ENCODE assay signal across 8 cellular contexts in genomic region chr4:101346562-101347266, GRCh38. TPM values are rescaled to one million over a fixed set of nuclear protein-coding genes. Genes with fewer than 3 reads are reported as not detected.
A peak's percentile ranks its signal among the peaks of the same experiment; 100 is the strongest.
DNase-seq lines count a peak whose midpoint lies in the region; ATAC-seq, FAIRE-seq and TF ChIP-seq lines count a peak whose summit lies in the region.

No MANE protein-coding gene starts in this region.

- WGBS in heart left ventricle, 4 donors = 0 to 1% (median 0%) methylated on average over 49 to 80 of the region's 80 CpGs

- H3K27ac Mint-ChIP-seq in CD4-positive, alpha-beta T cell = peak overlapping the region; percentile 94
- peak overlapping the region; percentile 83 for H3K27ac Mint-ChIP-seq in activated naive CD8-positive, alpha-beta T cell treated with anti-CD3 and anti-CD28 coated beads, Interleukin-2, amount 50 U/mL, for 24 hours

- no peaks in the 10 kb centered on the region for H3K9me3 Mint-ChIP-seq in CD4-positive, alpha-beta T cell
- no peaks in the 10 kb centered on the region for H3K9me3 Mint-ChIP-seq in activated naive CD8-positive, alpha-beta T cell treated with anti-CD3 and anti-CD28 coated beads, Interleukin-2, amount 50 U/mL, for 24 hours

- DNase-seq in CD4-positive, alpha-beta T cell = peak; percentile 20 to 70 (median 52)
- DNase-seq in SIG-M5 (lab: John Stamatoyannopoulos, UW) (peak; percentile 15), heart left ventricle (peak; percentile 59 to 83 (median 66)), posterior cingulate gyrus (peak in 9 of 10 donors; percentile 28 to 90 (median 54)), urothelium cell line (ENCODE audit: low spot score) (peak; percentile 23)
- DNase-seq in activated naive CD8-positive, alpha-beta T cell treated with anti-CD3 and anti-CD28 coated beads, Interleukin-2, amount 50 U/mL, for 24 hours = peak; percentile 56

- POLR2A ChIA-PET in CD4-positive, alpha-beta T cell (lab: Charles Lee) = interaction anchor here (0.6 to 4.8 kb wide), 15 partner anchors 10 to 1522 kb away, joined by 3 to 48 read pairs (median 4); partner anchors contain the start of genes CISD2 and UBE2D3

- no peak for FAIRE-seq in urothelium cell line (lab: Jason Lieb, UNC)

- CTCF ChIA-PET in CD4-positive, alpha-beta T cell (lab: Charles Lee) = interaction anchor here (0.7 to 1.7 kb wide), 5 partner anchors 14 to 326 kb away, joined by 3 to 4 read pairs (median 3); no protein-coding TSS in a partner anchor

- TF ChIP-seq POLR2A in heart left ventricle (IDR thresholded peaks at IDR 0.05) = no peak

- H3K9me3 ChIP-seq in CD4-positive, alpha-beta T cell (ENCODE audit: control insufficient read depth, low read length) = no peaks in the 10 kb centered on the region
- H3K9me3 ChIP-seq in heart left ventricle = no peaks in the 10 kb centered on the region

- peak overlapping the region; percentile 56 to 97 (median 87) for H3K4me3 ChIP-seq in heart left ventricle

- H3K4me1 Mint-ChIP-seq in CD4-positive, alpha-beta T cell (ENCODE audit: low read depth) = peaks cover 45% of the 10 kb centered on the region
- peaks cover 42% of the 10 kb centered on the region for H3K4me1 Mint-ChIP-seq in activated naive CD8-positive, alpha-beta T cell treated with anti-CD3 and anti-CD28 coated beads, Interleukin-2, amount 50 U/mL, for 24 hours

- H3K36me3 ChIP-seq in heart left ventricle = no peaks in the 10 kb centered on the region

- H3K4me1 ChIP-seq in heart left ventricle = peaks cover 0 to 36% (median 18%) of the 10 kb centered on the region in 12 donors

- intact Hi-C loops in CD4-positive, alpha-beta T cell (cut with DNase I, micrococcal nuclease) = loop anchor here (1.0 to 10.0 kb wide), 12 partner anchors 18 to 1782 kb away; partner anchors contain the start of genes SLC39A8 (in 2 of the 2), DNAJB14 (in 1 of the 2), TRMT10A (in 1 of the 2) and UBE2D3 (in 1 of the 2)
- intact Hi-C loops in heart left ventricle (cut with DNase I) (loop anchor here (1.0 to 10.0 kb wide), 13 partner anchors 52 to 924 kb away; no protein-coding TSS in a partner anchor), posterior cingulate gyrus (cut with DNase I) (loop anchor here (5.0 to 10.0 kb wide), 2 partner anchors 159 to 232 kb away; no protein-coding TSS in a partner anchor)

- peak overlapping the region; percentile 100 for H3K4me3 Mint-ChIP-seq in CD4-positive, alpha-beta T cell
- peak overlapping the region; percentile 90 for H3K4me3 Mint-ChIP-seq in activated naive CD8-positive, alpha-beta T cell treated with anti-CD3 and anti-CD28 coated beads, Interleukin-2, amount 50 U/mL, for 24 hours

- peak; percentile 22 for ATAC-seq in CD4-positive, alpha-beta T cell (ENCODE audit: poor library complexity)
- ATAC-seq in GM19438 (IDR thresholded peaks at IDR 0.05; ENCODE audit: low read depth, unreplicated experiment) = peak; percentile 13
- ATAC-seq in HG03521 (IDR thresholded peaks at IDR 0.05; ENCODE audit: unreplicated experiment) = peak; percentile 12
- ATAC-seq in activated naive CD8-positive, alpha-beta T cell treated with anti-CD3 and anti-CD28 coated beads, Interleukin-2, amount 50 U/mL, for 24 hours = peak; percentile 3
- peak in 2 of 4 donors; percentile 23 to 41 for ATAC-seq in heart left ventricle

- no peak for TF ChIP-seq CTCF in CD4-positive, alpha-beta T cell (IDR thresholded peaks at IDR 0.05)
- peak in 1 of 12 donors; percentile 7 for TF ChIP-seq CTCF in heart left ventricle (IDR thresholded peaks at IDR 0.05)

- H3K27me3 ChIP-seq in CD4-positive, alpha-beta T cell (ENCODE audit: control insufficient read depth, insufficient read depth, low read length) = peaks cover 7% of the 10 kb centered on the region
- H3K27me3 ChIP-seq in heart left ventricle = no peaks in the 10 kb centered on the region

- peaks cover 23% of the 10 kb centered on the region for H3K36me3 Mint-ChIP-seq in CD4-positive, alpha-beta T cell (ENCODE audit: low read depth)
- H3K36me3 Mint-ChIP-seq in activated naive CD8-positive, alpha-beta T cell treated with anti-CD3 and anti-CD28 coated beads, Interleukin-2, amount 50 U/mL, for 24 hours (ENCODE audit: low read depth) = no peaks in the 10 kb centered on the region

- H3K27ac ChIP-seq in CD4-positive, alpha-beta T cell (ENCODE audit: low read depth, low read length) = peak overlapping the region; percentile 82
- H3K27ac ChIP-seq in heart left ventricle = peak overlapping the region; percentile 84 to 99 (median 93)

- peaks cover 36% of the 10 kb centered on the region for H3K27me3 Mint-ChIP-seq in CD4-positive, alpha-beta T cell
- peaks cover 23% of the 10 kb centered on the region for H3K27me3 Mint-ChIP-seq in activated naive CD8-positive, alpha-beta T cell treated with anti-CD3 and anti-CD28 coated beads, Interleukin-2, amount 50 U/mL, for 24 hours

RNA-seq across cellular contexts. Expression of gene PPP3CA, which starts 0.6 kb away (rescaled TPM):
- 10 to 100 TPM; 12.9 to 13.8 TPM for total RNA-seq in CD4-positive, alpha-beta T cell
- 10 to 100 TPM; 11.0 to 32.5 (median 22.9) TPM for total RNA-seq in heart left ventricle
- 10 to 100 TPM in 1 of 2 donors, 1 to 10 TPM in 1; 5.9 to 11.0 TPM for polyA plus RNA-seq in heart left ventricle

Comparison
In these comparisons a context has a peak if more than half of its experiments do, and no peak if none do; other contexts are left out.
1. DNase-seq: peak in every context shown above with its lines; median percentile 66 in heart left ventricle; 56 in activated naive CD8-positive, alpha-beta T cell treated with anti-CD3 and anti-CD28 coated beads, Interleukin-2, amount 50 U/mL, for 24 hours; 54 in posterior cingulate gyrus; 52 in CD4-positive, alpha-beta T cell; 23 in urothelium cell line; 15 in SIG-M5.